ENCODE assay signal across 10 cellular contexts in the genomic region with DNA sequence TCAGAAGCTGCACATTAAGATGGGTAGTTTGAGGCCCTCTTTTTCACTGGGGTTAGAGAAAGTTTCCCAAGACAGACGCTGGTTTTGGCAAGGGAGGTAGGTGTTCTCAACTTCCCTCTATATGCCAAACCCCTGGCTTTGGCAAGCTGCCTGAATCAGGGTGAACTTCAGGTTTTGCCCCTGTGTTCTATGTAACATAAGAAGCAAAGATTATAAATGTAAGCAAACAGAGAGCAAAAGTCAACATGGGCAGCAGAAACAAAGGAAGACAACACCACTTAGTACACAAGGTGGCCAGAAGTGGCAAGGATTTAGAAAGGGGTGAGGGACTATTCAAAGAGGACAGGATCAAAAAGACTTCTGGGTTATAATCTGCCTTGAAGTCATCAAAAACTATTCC.
DNase-seq lines count a peak whose midpoint lies in the region; ATAC-seq, FAIRE-seq and TF ChIP-seq lines count a peak whose summit lies in the region.
"Had no signal": no experiment of that assay in that cellular context is flagged by ENCODE, and none has a peak within 500 bp of the region (broad histone marks: within the 10 kb centered on the region; RNA-seq: fewer than 3 reads in every experiment).

No MANE protein-coding gene starts in this region.

- TF ChIP-seq EP300 in sigmoid colon (IDR thresholded peaks at IDR 0.05), result no peak

- no peaks in the 10 kb centered on the region for H4K20me1 ChIP-seq in GM23248 (ENCODE audit: insufficient read depth)

- FAIRE-seq in GM12892 (lab: Jason Lieb, UNC), result no peak

- no peaks in the 10 kb centered on the region for H3K9me2 ChIP-seq in GM23248 (ENCODE audit: insufficient read depth)

- no peak overlapping the region for H3K4me3 ChIP-seq in sigmoid colon
- H3K4me3 ChIP-seq in GM23248, result no peak overlapping the region
- H3K4me3 ChIP-seq: BLaER1 treated with 17β-estradiol and CSF1 and Interleukin-3, amounts not matched to agents 10 nM and 100 nM had no signal

- H3K9me3 ChIP-seq in sigmoid colon (no peaks in the 10 kb centered on the region), GM23248 (ENCODE audit: low read depth) (no peaks in the 10 kb centered on the region)
- H3K9me3 ChIP-seq: BLaER1 treated with 17β-estradiol and CSF1 and Interleukin-3, amounts not matched to agents 10 nM and 100 nM had no signal

- no peak for TF ChIP-seq CTCF in sigmoid colon (IDR thresholded peaks at IDR 0.05)

- peaks cover 12% of the 10 kb centered on the region for H3F3A ChIP-seq in GM23248 (ENCODE audit: insufficient read depth)

- H3K4me1 ChIP-seq in sigmoid colon (peaks cover 0 to 8% (median 6%) of the 10 kb centered on the region in 4 donors), GM23248 (ENCODE audit: insufficient read depth) (peaks cover 19% of the 10 kb centered on the region)
- H3K4me1 ChIP-seq: BLaER1 treated with 17β-estradiol and CSF1 and Interleukin-3, amounts not matched to agents 10 nM and 100 nM had no signal

- 6 to 54% methylated on average over 1 of the region's 1 CpG for WGBS in sigmoid colon, 2 donors
- WGBS in GM23248 (ENCODE audit: low coverage in 1 of 2, low lambda C conversion rate in 2 of 2, missing lambda C conversion rate in 2 of 2), 2 experiments, result 53 to 63% methylated on average over 1 of the region's 1 CpG

- no peak overlapping the region for H3K4me2 ChIP-seq in GM23248 (ENCODE audit: unreplicated experiment)
- H3K4me2 ChIP-seq: BLaER1 treated with 17β-estradiol and CSF1 and Interleukin-3, amounts not matched to agents 10 nM and 100 nM had no signal

- H3K36me3 ChIP-seq in sigmoid colon (peaks cover 2 to 77% (median 29%) of the 10 kb centered on the region in 4 donors), GM23248 (ENCODE audit: low read depth) (peaks cover 22% of the 10 kb centered on the region; the same call in 1 of the 2 replicates)

- H3K9ac ChIP-seq in GM23248, result no peak overlapping the region
- H3K9ac ChIP-seq: BLaER1 treated with 17β-estradiol and CSF1 and Interleukin-3, amounts not matched to agents 10 nM and 100 nM had no signal

- in situ Hi-C loops in GM23248 (cut with MboI), result loop anchor here (25.0 kb wide), 1 partner anchor 668 kb away; no protein-coding TSS in a partner anchor

- no peaks in the 10 kb centered on the region for H3K27me3 ChIP-seq in sigmoid colon
- H3K27me3 ChIP-seq in GM23248 (replicated peaks; ENCODE audit: insufficient read depth), result no peaks in the 10 kb centered on the region
- H3K27me3 ChIP-seq: BLaER1 treated with 17β-estradiol and CSF1 and Interleukin-3, amounts not matched to agents 10 nM and 100 nM had no signal

- H3K79me2 ChIP-seq in GM23248 (ENCODE audit: insufficient read depth), result no peaks in the 10 kb centered on the region

- ATAC-seq in HG02610 (IDR thresholded peaks at IDR 0.05; ENCODE audit: unreplicated experiment), result no peak

- H2AFZ ChIP-seq in GM23248, result no peak overlapping the region

- TF ChIP-seq POLR2A in sigmoid colon (IDR thresholded peaks at IDR 0.05), result no peak
- TF ChIP-seq POLR2A in GM12892 (IDR thresholded peaks at IDR 0.05; ENCODE audit: low read depth, low read length), result no peak

- intact Hi-C loops in sigmoid colon (cut with DNase I), result loop anchor here (5.0 kb wide), 1 partner anchor 258 kb away; no protein-coding TSS in a partner anchor

- H3K27ac ChIP-seq in sigmoid colon (no peak overlapping the region), GM23248 (no peak overlapping the region)
- H3K27ac ChIP-seq: BLaER1 treated with 17β-estradiol and CSF1 and Interleukin-3, amounts not matched to agents 10 nM and 100 nM had no signal

- DNase-seq in DMS79 (lab: John Stamatoyannopoulos, UW) (peak; percentile 78), NCI-H2029 treated with DMSO at 0.1 percent for 48 hours (lab: John Stamatoyannopoulos, UW) (peak; percentile 88), astrocyte of the hippocampus (ENCODE audit: low read depth, low spot score) (peak; percentile 43), sigmoid colon (peak; percentile 26), GM23248 (no peak), GM12892 (ENCODE audit: insufficient read length) (no peak), hepatic stellate cell (ENCODE audit: low spot score) (no peak)
- DNase-seq: stimulated activated CD4-positive, alpha-beta T cell treated with anti-CD3 and anti-CD28 coated beads, Interleukin-4, amount 100 ng/mL, for 4 hours had no signal

Comparison
In these comparisons a context has a peak if more than half of its experiments do, and no peak if none do; other contexts are left out.
1. DNase-seq: peak in DMS79 (single experiment), NCI-H2029 treated with DMSO at 0.1 percent for 48 hours (single experiment), astrocyte of the hippocampus (single experiment) and sigmoid colon (single experiment); none in GM23248 (single experiment), GM12892 (single experiment) and hepatic stellate cell (single experiment).